Comparison of ENCODE assay signal across 8 cellular contexts in genomic region chr17:63445065-63445464, GRCh38. TPM values are rescaled to one million over a fixed set of nuclear protein-coding genes. Genes with fewer than 3 reads are reported as not detected.
DNase-seq lines count a peak whose midpoint lies in the region; FAIRE-seq lines count a peak whose summit lies in the region.

No MANE protein-coding gene starts in this region.

- POLR2A ChIA-PET in activated CD4-positive, alpha-beta memory T cell treated with anti-CD3 and anti-CD28 coated beads, Interleukin-2, amount 10 ng/mL, durations not matched to agents 7 days and 5 days (lab: Charles Lee), result interaction anchor here (2.7 to 3.5 kb wide), 2 partner anchors 9 to 166 kb away, joined by 12 to 30 read pairs; no protein-coding TSS in a partner anchor

- H3K9me3 ChIP-seq in iPS-15b (ENCODE audit: control insufficient read depth, insufficient read depth, low read length) (no peaks in the 10 kb centered on the region), small intestine (ENCODE audit: control insufficient read depth, low read depth) (no peaks in the 10 kb centered on the region)

- H3K4me1 ChIP-seq in iPS-15b (ENCODE audit: control insufficient read depth, insufficient read depth, low read length) (peaks cover 6% of the 10 kb centered on the region), small intestine (ENCODE audit: control insufficient read depth in 2 of 2, insufficient read depth in 1 of 2, low read depth in 1 of 2, low read length in 1 of 2) (peaks cover 0 to 4% of the 10 kb centered on the region in 2 donors)

- H3K9me3 Mint-ChIP-seq in T-helper 1 cell treated with Interleukin-12 subunit alpha and Interleukin-12 subunit beta and Interleukin-4 antibody, amounts not matched to agents 30 μg/mL and 1 μg/mL, for 36 hours, result no peaks in the 10 kb centered on the region
- H3K9me3 Mint-ChIP-seq in activated CD4-positive, alpha-beta memory T cell treated with anti-CD3 and anti-CD28 coated beads, Interleukin-2, amount 10 ng/mL, durations not matched to agents 7 days and 5 days, result no peaks in the 10 kb centered on the region

- H3K27me3 Mint-ChIP-seq in T-helper 1 cell treated with Interleukin-12 subunit alpha and Interleukin-12 subunit beta and Interleukin-4 antibody, amounts not matched to agents 30 μg/mL and 1 μg/mL, for 36 hours (ENCODE audit: low read depth), result peaks cover 26% of the 10 kb centered on the region
- H3K27me3 Mint-ChIP-seq in activated CD4-positive, alpha-beta memory T cell treated with anti-CD3 and anti-CD28 coated beads, Interleukin-2, amount 10 ng/mL, durations not matched to agents 7 days and 5 days, result peaks cover 3% of the 10 kb centered on the region

- CTCF ChIA-PET in activated CD4-positive, alpha-beta memory T cell treated with anti-CD3 and anti-CD28 coated beads, Interleukin-2, amount 10 ng/mL, durations not matched to agents 7 days and 5 days (lab: Charles Lee), result interaction anchor here (0.9 to 2.1 kb wide), 6 partner anchors 10 to 167 kb away, joined by 3 to 11 read pairs (median 6); no protein-coding TSS in a partner anchor

- peak overlapping the region; percentile 65 for H3K27ac Mint-ChIP-seq in T-helper 1 cell treated with Interleukin-12 subunit alpha and Interleukin-12 subunit beta and Interleukin-4 antibody, amounts not matched to agents 30 μg/mL and 1 μg/mL, for 36 hours
- peak overlapping the region; percentile 15 for H3K27ac Mint-ChIP-seq in activated CD4-positive, alpha-beta memory T cell treated with anti-CD3 and anti-CD28 coated beads, Interleukin-2, amount 10 ng/mL, durations not matched to agents 7 days and 5 days

- H3K4me3 ChIP-seq in iPS-15b (ENCODE audit: low read depth, low read length), result peak overlapping the region; percentile 60
- H3K4me3 ChIP-seq in small intestine (ENCODE audit: low read depth in 1 of 2, low read length in 2 of 2), result peak overlapping the region; percentile 44 to 75

- H3K27me3 ChIP-seq in iPS-15b (ENCODE audit: control insufficient read depth, insufficient read depth, low read length) (no peaks in the 10 kb centered on the region), small intestine (ENCODE audit: control insufficient read depth in 2 of 2, insufficient read depth in 2 of 2, low read length in 2 of 2) (no peaks in the 10 kb centered on the region)

- H3K36me3 Mint-ChIP-seq in T-helper 1 cell treated with Interleukin-12 subunit alpha and Interleukin-12 subunit beta and Interleukin-4 antibody, amounts not matched to agents 30 μg/mL and 1 μg/mL, for 36 hours (ENCODE audit: low read depth), result peaks cover 4% of the 10 kb centered on the region
- H3K36me3 Mint-ChIP-seq in activated CD4-positive, alpha-beta memory T cell treated with anti-CD3 and anti-CD28 coated beads, Interleukin-2, amount 10 ng/mL, durations not matched to agents 7 days and 5 days (ENCODE audit: low read depth), result no peaks in the 10 kb centered on the region

- H3K27ac ChIP-seq in small intestine (ENCODE audit: low read depth in 1 of 2, low read length in 1 of 2), result peak overlapping the region; percentile 93 to 96

- peaks cover 30% of the 10 kb centered on the region for H3K4me1 Mint-ChIP-seq in T-helper 1 cell treated with Interleukin-12 subunit alpha and Interleukin-12 subunit beta and Interleukin-4 antibody, amounts not matched to agents 30 μg/mL and 1 μg/mL, for 36 hours (ENCODE audit: low read depth)
- peaks cover 52% of the 10 kb centered on the region for H3K4me1 Mint-ChIP-seq in activated CD4-positive, alpha-beta memory T cell treated with anti-CD3 and anti-CD28 coated beads, Interleukin-2, amount 10 ng/mL, durations not matched to agents 7 days and 5 days

- peak overlapping the region; percentile 75 for H3K4me3 Mint-ChIP-seq in T-helper 1 cell treated with Interleukin-12 subunit alpha and Interleukin-12 subunit beta and Interleukin-4 antibody, amounts not matched to agents 30 μg/mL and 1 μg/mL, for 36 hours
- H3K4me3 Mint-ChIP-seq in activated CD4-positive, alpha-beta memory T cell treated with anti-CD3 and anti-CD28 coated beads, Interleukin-2, amount 10 ng/mL, durations not matched to agents 7 days and 5 days, result peak overlapping the region; percentile 64

- no peaks in the 10 kb centered on the region for H3K36me3 ChIP-seq in iPS-15b (ENCODE audit: control insufficient read depth, insufficient read depth, low read length)
- H3K36me3 ChIP-seq in small intestine (ENCODE audit: control insufficient read depth in 2 of 2, insufficient read depth in 2 of 2, low read length in 2 of 2), result peaks cover 0 to 3% of the 10 kb centered on the region in 2 donors

- DNase-seq in T-helper 1 cell, result no peak
- DNase-seq in activated CD4-positive, alpha-beta memory T cell treated with anti-CD3 and anti-CD28 coated beads, Interleukin-2, amount 10 ng/mL, durations not matched to agents 7 days and 5 days, result no peak
- DNase-seq in small intestine, result peak; percentile 62
- no peak for DNase-seq in NK-92 treated with Interleukin-12 subunit alpha and Interleukin-12 subunit beta, amount 100 ng/mL, for 24 hours (lab: John Stamatoyannopoulos, UW)
- DNase-seq in NCI-H748 treated with DMSO at 0.1 percent for 48 hours (lab: John Stamatoyannopoulos, UW), result no peak
- DNase-seq in SKM-1 (lab: John Stamatoyannopoulos, UW; ENCODE audit: unreplicated experiment), result no peak

- 15 to 53% (median 31%) methylated on average over 7 of the region's 7 CpGs for WGBS in small intestine, 3 donors

- FAIRE-seq in small intestine (lab: Jason Lieb, UNC), result no peak

- H3K9ac ChIP-seq in iPS-15b (ENCODE audit: low read depth, low read length), result peak overlapping the region; percentile 70

RNA-seq across cellular contexts. Expression of gene CYB561, which starts 1.0 kb away (rescaled TPM):
- total RNA-seq in activated CD4-positive, alpha-beta memory T cell treated with anti-CD3 and anti-CD28 coated beads, Interleukin-2, amount 10 ng/mL, durations not matched to agents 7 days and 5 days, result 10 to 100 TPM; 28.9 to 30.3 TPM
- polyA plus RNA-seq in small intestine, result 10 to 100 TPM; 18.4 to 60.2 (median 31.8) TPM

RNA-seq across cellular contexts. Expression of gene ACE, which starts 31.8 kb away (rescaled TPM):
- 10 to 100 TPM; 10.6 to 12.2 TPM for total RNA-seq in activated CD4-positive, alpha-beta memory T cell treated with anti-CD3 and anti-CD28 coated beads, Interleukin-2, amount 10 ng/mL, durations not matched to agents 7 days and 5 days
- 100 to 1,000 TPM in 2 of 3 donors, 10 to 100 TPM in 1; 49.6 to 216 (median 128) TPM for polyA plus RNA-seq in small intestine
